10 cellular contexts compared by ENCODE assay signal in genomic region chr5:82405618-82406199, GRCh38.
A peak's percentile ranks its signal among the peaks of the same experiment; 100 is the strongest.
DNase-seq lines count a peak whose midpoint lies in the region; ATAC-seq and TF ChIP-seq lines count a peak whose summit lies in the region.
"Had no signal": no experiment of that assay in that cellular context is flagged by ENCODE, and none has a peak within 500 bp of the region (broad histone marks: within the 10 kb centered on the region; RNA-seq: fewer than 3 reads in every experiment).

No MANE protein-coding gene starts in this region.

- CTCF ChIA-PET in AG04450 (lab: Charles Lee), result interaction anchor here (1.2 kb wide), 1 partner anchor 10 kb away, joined by 4 read pairs; no protein-coding TSS in a partner anchor

- no peak overlapping the region for H3K4me3 ChIP-seq in AG04450 (ENCODE audit: low read depth, low read length)
- H3K4me3 ChIP-seq: dorsolateral prefrontal cortex had no signal

- no peak overlapping the region for H3K27ac Mint-ChIP-seq in natural killer cell
- H3K27ac Mint-ChIP-seq: CD4-positive, alpha-beta memory T cell had no signal

- DNase-seq in AG04450 (ENCODE audit: low read depth, low spot score) (peak; percentile 95), M059J (ENCODE audit: low read depth) (peak; percentile 99), amniotic stem cell (lab: John Stamatoyannopoulos, UW) (peak; percentile 78), kidney tubule cell (ENCODE audit: low spot score) (peak; percentile 89), natural killer cell (no peak)
- no peak for DNase-seq in stimulated activated CD4-positive, alpha-beta T cell treated with anti-CD3 and anti-CD28 coated beads, Interleukin-2, amount 100 ng/mL, for 48 hours
- DNase-seq: CD4-positive, alpha-beta memory T cell; dorsolateral prefrontal cortex had no signal

- POLR2A ChIA-PET in AG04450 (lab: Yijun Ruan, JAX), result interaction anchor here (0.9 kb wide), 1 partner anchor 12 kb away, joined by 4 read pairs; no protein-coding TSS in a partner anchor

- no peaks in the 10 kb centered on the region for H3K36me3 Mint-ChIP-seq in natural killer cell
- H3K36me3 Mint-ChIP-seq: CD4-positive, alpha-beta memory T cell had no signal

- no peaks in the 10 kb centered on the region for H3K27me3 Mint-ChIP-seq in natural killer cell (ENCODE audit: low read depth in 2 of 2)

- H3K9me3 ChIP-seq in AG04450 (ENCODE audit: control insufficient read depth, insufficient read depth, low read length), result peaks cover 3% of the 10 kb centered on the region; the same call in 1 of the 2 replicates

- TF ChIP-seq CTCF in AG04450 (IDR thresholded peaks at IDR 0.05; ENCODE audit: low read depth, low read length) (0 out of 2 replicates have a peak, but pooled peaks have one; percentile 8), natural killer cell (IDR thresholded peaks at IDR 0.05) (no peak)

- no peak for ATAC-seq in HG02763 (IDR thresholded peaks at IDR 0.05; ENCODE audit: unreplicated experiment)
- no peak for ATAC-seq in natural killer cell
- no peak for ATAC-seq in GM18907 (IDR thresholded peaks at IDR 0.05; ENCODE audit: unreplicated experiment)

- peak overlapping the region; percentile 92 for H3K27ac ChIP-seq in AG04450 (ENCODE audit: low read depth, low read length)
- H3K27ac ChIP-seq: dorsolateral prefrontal cortex had no signal

- no peaks in the 10 kb centered on the region for H3K4me1 Mint-ChIP-seq in natural killer cell
- H3K4me1 Mint-ChIP-seq: CD4-positive, alpha-beta memory T cell had no signal

- no peak overlapping the region for H3K4me3 Mint-ChIP-seq in natural killer cell
- H3K4me3 Mint-ChIP-seq: CD4-positive, alpha-beta memory T cell had no signal

- intact Hi-C loops in natural killer cell (cut with micrococcal nuclease), result no loop called here

- no peaks in the 10 kb centered on the region for H3K9me3 Mint-ChIP-seq in natural killer cell

- no peaks in the 10 kb centered on the region for H3K27me3 ChIP-seq in AG04450 (ENCODE audit: control insufficient read depth, insufficient read depth, low read length)
- H3K27me3 ChIP-seq: dorsolateral prefrontal cortex had no signal

Comparison
In these comparisons a context has a peak if more than half of its experiments do, and no peak if none do; other contexts are left out.
1. DNase-seq: peak in AG04450 (single experiment), M059J (single experiment), amniotic stem cell (single experiment) and kidney tubule cell (single experiment); none in stimulated activated CD4-positive, alpha-beta T cell treated with anti-CD3 and anti-CD28 coated beads, Interleukin-2, amount 100 ng/mL, for 48 hours (0 of 2) and natural killer cell (single experiment).